ENCODE assay signal across 17 cellular contexts in the genomic region with DNA sequence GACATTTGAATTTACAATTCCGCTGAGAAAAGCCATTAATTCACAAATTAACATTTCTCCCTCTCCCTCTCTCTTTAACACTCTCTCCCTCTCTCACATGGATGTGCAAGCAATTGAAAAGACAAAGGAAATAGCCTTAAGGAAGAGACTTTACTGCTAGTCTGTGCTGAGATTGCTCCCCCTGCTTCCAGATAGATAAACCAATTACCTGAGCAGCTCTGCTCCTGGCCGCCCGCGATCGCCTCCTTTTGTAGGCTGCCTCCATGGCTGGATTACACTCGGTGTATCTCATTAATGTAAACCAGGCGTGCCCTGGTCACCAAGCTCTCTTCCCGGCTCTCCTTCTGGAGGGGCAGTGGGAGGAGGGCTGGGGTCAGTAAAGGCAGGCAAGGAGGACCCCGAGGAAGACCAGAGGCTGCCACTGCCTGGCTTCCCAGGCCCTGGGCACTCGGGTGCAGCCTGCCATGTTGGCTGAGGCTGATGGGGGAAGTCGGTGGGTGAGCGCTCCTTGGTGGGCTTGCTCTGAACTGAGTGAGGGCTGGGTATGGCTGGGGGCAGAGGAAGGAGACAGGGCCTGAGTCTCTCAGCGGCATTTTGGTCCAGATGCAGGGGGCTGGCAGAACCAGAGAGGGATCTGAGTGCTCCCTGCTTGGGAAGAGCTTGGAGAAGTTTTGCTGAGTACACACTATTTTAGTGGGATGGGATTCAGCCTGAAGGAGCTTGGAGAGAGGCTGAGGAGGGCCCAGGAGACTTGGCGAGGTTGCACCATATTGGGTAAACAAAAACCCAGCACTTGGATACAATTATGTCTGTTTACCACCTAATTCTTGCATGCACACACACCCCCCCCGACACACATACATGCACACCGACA. TPM values are rescaled to one million over a fixed set of nuclear protein-coding genes. Genes with fewer than 3 reads are reported as not detected.
DNase-seq lines count a peak whose midpoint lies in the region; ATAC-seq lines count a peak whose summit lies in the region.
"Had no signal": no experiment of that assay in that cellular context is flagged by ENCODE, and none has a peak within 500 bp of the region (broad histone marks: within the 10 kb centered on the region; RNA-seq: fewer than 3 reads in every experiment).

No MANE protein-coding gene starts in this region.

- H3K27me3 ChIP-seq in H7 (ENCODE audit: control insufficient read depth, insufficient read depth, low read length) = peaks cover 7% of the 10 kb centered on the region
- H3K27me3 ChIP-seq: BLaER1 had no signal

- H3K9me3 Mint-ChIP-seq in activated T-cell treated with anti-CD3 and anti-CD28 coated beads, Interleukin-2, amount 50 U/mL, for 72 hours = no peaks in the 10 kb centered on the region

- H3K4me3 ChIP-seq in H7 (ENCODE audit: insufficient read depth, low read depth, low read length) = no peak overlapping the region
- H3K4me3 ChIP-seq: BLaER1 had no signal

- no peaks in the 10 kb centered on the region for H3K36me3 Mint-ChIP-seq in activated T-cell treated with anti-CD3 and anti-CD28 coated beads, Interleukin-2, amount 50 U/mL, for 72 hours (ENCODE audit: insufficient read depth in 2 of 2)

- no peaks in the 10 kb centered on the region for H3K4me1 Mint-ChIP-seq in activated T-cell treated with anti-CD3 and anti-CD28 coated beads, Interleukin-2, amount 50 U/mL, for 72 hours (ENCODE audit: low read depth)

- peaks cover 42% of the 10 kb centered on the region for H3K27me3 Mint-ChIP-seq in activated T-cell treated with anti-CD3 and anti-CD28 coated beads, Interleukin-2, amount 50 U/mL, for 72 hours (ENCODE audit: low read depth)

- no peak for ATAC-seq in activated T-cell treated with anti-CD3 and anti-CD28 coated beads, Interleukin-2, amount 50 U/mL, for 72 hours (replicated peaks in 1 of 2)
- ATAC-seq in GM18873 (IDR thresholded peaks at IDR 0.05; ENCODE audit: low FRiP score, unreplicated experiment) = no peak
- ATAC-seq: Panc1, Right ventricle myocardium inferior had no signal

- H3K4me3 Mint-ChIP-seq in activated T-cell treated with anti-CD3 and anti-CD28 coated beads, Interleukin-2, amount 50 U/mL, for 72 hours = no peak overlapping the region

- no peak overlapping the region for H3K27ac Mint-ChIP-seq in activated T-cell treated with anti-CD3 and anti-CD28 coated beads, Interleukin-2, amount 50 U/mL, for 72 hours

- H3K36me3 ChIP-seq in H7 (replicated peaks; ENCODE audit: control insufficient read depth, insufficient read depth, low read length) = no peaks in the 10 kb centered on the region
- H3K36me3 ChIP-seq: BLaER1 had no signal

- peak; percentile 81 for DNase-seq in H7
- DNase-seq in NCI-H82 treated with DMSO at 0.1 percent for 48 hours (lab: John Stamatoyannopoulos, UW; ENCODE audit: unreplicated experiment) = peak; percentile 34
- peak; percentile 54 for DNase-seq in iPS-NIHi11 (ENCODE audit: low spot score)
- peak; percentile 27 for DNase-seq in retina
- DNase-seq in HCEC 1CT = no peak
- no peak for DNase-seq in activated T-cell treated with anti-CD3 and anti-CD28 coated beads, Interleukin-2, amount 50 U/mL, for 72 hours
- DNase-seq: DMS153, EL, NCI-H1092, NCI-H1694, NCI-H2107, NCI-H226 had no signal

RNA-seq across cellular contexts. Expression of gene PAX2, which starts 42.9 kb away (rescaled TPM):
- 0.10 TPM in 1 of 2 replicates, not detected in the other for total RNA-seq in H7 (2014; rRNA removed; shearing (Covaris generic))
- under 1 TPM; 0.38 to 0.90 TPM for total RNA-seq in activated T-cell treated with anti-CD3 and anti-CD28 coated beads, Interleukin-2, amount 50 U/mL, for 72 hours
- total RNA-seq: HT-29, Right ventricle myocardium inferior had no signal

Comparison
In these comparisons a context has a peak if more than half of its experiments do, and no peak if none do; other contexts are left out.
1. DNase-seq: peak in H7 (single experiment), NCI-H82 treated with DMSO at 0.1 percent for 48 hours (single experiment), iPS-NIHi11 (single experiment) and retina (single experiment); none in HCEC 1CT (single experiment) and activated T-cell treated with anti-CD3 and anti-CD28 coated beads, Interleukin-2, amount 50 U/mL, for 72 hours (0 of 2).